ENCODE assay signal across 18 cellular contexts in the genomic region with DNA sequence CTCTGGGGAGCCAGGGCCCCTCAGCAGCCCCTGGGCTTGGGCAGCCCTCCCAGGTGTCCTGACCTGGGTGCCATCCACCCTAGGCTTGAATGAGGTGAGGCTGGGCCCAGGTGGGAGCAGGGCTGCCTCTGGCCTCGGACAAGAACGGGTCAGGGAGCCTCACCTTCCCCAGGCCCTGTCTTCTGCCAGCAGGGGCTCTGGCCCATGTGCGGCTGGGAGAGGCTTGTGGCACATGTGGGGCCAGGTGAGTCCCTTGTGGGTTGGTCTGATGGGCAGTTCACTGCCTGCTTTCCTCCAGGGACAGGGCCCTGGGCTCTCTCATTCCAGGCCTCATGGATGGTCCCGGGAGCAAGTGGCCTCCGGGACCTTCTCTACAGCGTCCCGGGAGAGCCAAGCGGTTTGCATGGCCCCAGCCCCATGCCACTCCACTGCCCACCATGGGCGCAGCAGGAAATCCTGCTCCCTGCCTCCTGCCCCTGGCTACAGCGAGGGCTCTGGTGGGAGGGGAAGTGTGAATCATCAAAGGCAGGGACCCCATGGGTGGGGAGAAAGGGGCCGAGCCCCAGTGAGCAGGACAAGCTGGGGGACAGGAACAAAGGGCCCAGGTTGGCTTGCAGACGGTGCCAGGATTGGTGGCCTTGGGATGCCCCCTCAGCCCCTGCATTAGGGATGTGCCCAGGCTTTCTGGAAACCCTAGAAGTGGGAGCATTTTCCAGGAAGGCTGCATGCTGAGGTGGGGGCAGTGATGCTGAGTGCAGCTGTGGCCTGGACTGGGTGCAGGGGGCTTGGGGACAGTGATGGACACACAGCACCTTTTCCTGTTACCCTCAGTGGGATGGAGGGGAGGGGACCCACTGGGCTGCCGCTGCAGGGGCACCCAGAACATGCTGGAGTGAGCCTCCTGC. TPM values are rescaled to one million over a fixed set of nuclear protein-coding genes. Genes with fewer than 3 reads are reported as not detected.
A peak's percentile ranks its signal among the peaks of the same experiment; 100 is the strongest.
DNase-seq lines count a peak whose midpoint lies in the region; ATAC-seq and TF ChIP-seq lines count a peak whose summit lies in the region.
"Had no signal": no experiment of that assay in that cellular context is flagged by ENCODE, and none has a peak within 500 bp of the region (broad histone marks: within the 10 kb centered on the region; RNA-seq: fewer than 3 reads in every experiment).

No MANE protein-coding gene starts in this region.

- H3K4me3 ChIP-seq in right cardiac atrium (ENCODE audit: low read length), result no peak overlapping the region
- H3K4me3 ChIP-seq: lung had no signal

- 89% methylated on average over 13 of the region's 13 CpGs for WGBS in right cardiac atrium

- peaks cover 2% of the 10 kb centered on the region for H3K4me1 ChIP-seq in right cardiac atrium (ENCODE audit: control insufficient read depth, insufficient read depth, low read length)

- H3K27me3 Mint-ChIP-seq in chondrocyte (ENCODE audit: low read depth), result no peaks in the 10 kb centered on the region
- no peaks in the 10 kb centered on the region for H3K27me3 Mint-ChIP-seq in neural crest cell (ENCODE audit: low read depth)

- ATAC-seq in right cardiac atrium, result no peak
- ATAC-seq in Right ventricle myocardium inferior, result no peak
- ATAC-seq in GM18519 (IDR thresholded peaks at IDR 0.05; ENCODE audit: low FRiP score, unreplicated experiment), result no peak
- ATAC-seq in HG03280 (IDR thresholded peaks at IDR 0.05; ENCODE audit: unreplicated experiment), result no peak
- ATAC-seq: PC-3 had no signal

- peaks cover 74% of the 10 kb centered on the region for H3K4me1 Mint-ChIP-seq in chondrocyte (ENCODE audit: low read depth)
- peaks cover 1% of the 10 kb centered on the region for H3K4me1 Mint-ChIP-seq in neural crest cell

- H3K36me3 Mint-ChIP-seq in chondrocyte (ENCODE audit: low read depth), result no peaks in the 10 kb centered on the region
- H3K36me3 Mint-ChIP-seq in neural crest cell (ENCODE audit: low read depth), result no peaks in the 10 kb centered on the region

- H3K9me3 ChIP-seq in right cardiac atrium (ENCODE audit: control insufficient read depth, low read length), result no peaks in the 10 kb centered on the region
- H3K9me3 ChIP-seq: Caco-2 had no signal

- H3K9me3 Mint-ChIP-seq in chondrocyte (ENCODE audit: low read depth) (no peaks in the 10 kb centered on the region), neural crest cell (no peaks in the 10 kb centered on the region)
- H3K9me3 Mint-ChIP-seq: H9 had no signal

- DNase-seq in right cardiac atrium (peak in 2 of 3 donors; percentile 10 to 59), Right ventricle myocardium inferior (ENCODE audit: missing footprints) (no peak), chondrocyte (ENCODE audit: low spot score) (no peak), neural crest cell (ENCODE audit: low read depth, low spot score) (no peak), NCI-H510A (lab: John Stamatoyannopoulos, UW) (no peak)
- DNase-seq in activated effector memory CD4-positive, alpha-beta T cell treated with anti-CD3 and anti-CD28 coated beads, Interleukin-2, amount 50 U/mL, for 16 hours, result no peak
- DNase-seq: ACHN; activated CD8-positive, alpha-beta memory T cell treated with anti-CD3 and anti-CD28 coated beads for 24 hours; Caco-2; H9; MM.1S; NCI-H1930; PC-3; stimulated activated CD4-positive, alpha-beta T cell treated with anti-CD3 and anti-CD28 coated beads, Interleukin-1b, Interleukin-23, amount 100 ng/mL, for 48 hours had no signal

- no peak overlapping the region for H3K27ac ChIP-seq in right cardiac atrium (ENCODE audit: low read length)
- H3K27ac ChIP-seq: VCaP had no signal

- intact Hi-C loops in right cardiac atrium (cut with DNase I) (no loop called here), Right ventricle myocardium inferior (cut with DNase I) (no loop called here)

- H3K4me3 Mint-ChIP-seq in chondrocyte (ENCODE audit: unreplicated experiment), result no peak overlapping the region
- H3K4me3 Mint-ChIP-seq in neural crest cell, result no peak overlapping the region
- H3K4me3 Mint-ChIP-seq: H9 had no signal

- no peak for TF ChIP-seq CTCF in chondrocyte (IDR thresholded peaks at IDR 0.05)
- TF ChIP-seq CTCF in neural crest cell (conservative IDR thresholded peaks at IDR 0.05), result no peak

- no peaks in the 10 kb centered on the region for H3K27me3 ChIP-seq in right cardiac atrium (ENCODE audit: control insufficient read depth, insufficient read depth)

- H3K27ac Mint-ChIP-seq in chondrocyte (ENCODE audit: unreplicated experiment) (peak overlapping the region; percentile 94), neural crest cell (ENCODE audit: unreplicated experiment) (peak overlapping the region; percentile 62)

RNA-seq across cellular contexts. Expression of a gene that starts 12.2 kb away (rescaled TPM):
- total RNA-seq in right cardiac atrium, result 10 to 100 TPM; 11.4 to 21.3 (median 13.6) TPM
- 10.7 TPM for polyA plus RNA-seq in right cardiac atrium
- total RNA-seq in Right ventricle myocardium inferior, result 6.4 TPM
- 79.7 to 82.0 TPM (median 81.8 TPM) in 3 replicates for total RNA-seq in chondrocyte
- 0.91 and 1.2 TPM in 2 replicates for total RNA-seq in neural crest cell

RNA-seq across cellular contexts. Expression of a gene that starts 32.6 kb away (rescaled TPM):
- 10 to 100 TPM; 13.4 to 18.1 (median 16.9) TPM for total RNA-seq in right cardiac atrium
- polyA plus RNA-seq in right cardiac atrium, result 9.0 TPM
- total RNA-seq in Right ventricle myocardium inferior, result 11.6 TPM
- 18.8 to 26.0 TPM (median 24.6 TPM) in 3 replicates for total RNA-seq in chondrocyte
- 43.2 and 45.4 TPM in 2 replicates for total RNA-seq in neural crest cell

RNA-seq across cellular contexts. Expression of a gene that starts 32.7 kb away (rescaled TPM):
- 10 to 100 TPM; 57.6 to 61.9 (median 59.7) TPM for total RNA-seq in right cardiac atrium
- 131 TPM for polyA plus RNA-seq in right cardiac atrium
- total RNA-seq in Right ventricle myocardium inferior, result 73.4 TPM
- 21.6 to 24.4 TPM (median 22.4 TPM) in 3 replicates for total RNA-seq in chondrocyte
- 36.2 and 43.3 TPM in 2 replicates for total RNA-seq in neural crest cell

RNA-seq across cellular contexts. Expression of a gene that starts 41.8 kb away (rescaled TPM):
- total RNA-seq in right cardiac atrium (10 to 100 TPM; 40.4 to 54.0 (median 49.8) TPM), Right ventricle myocardium inferior (71.4 TPM), chondrocyte (27.5 to 28.0 TPM (median 27.8 TPM) in 3 replicates), neural crest cell (45.1 and 55.2 TPM in 2 replicates)
- polyA plus RNA-seq in right cardiac atrium, result 48.4 TPM

Comparison
In these comparisons a context has a peak if more than half of its experiments do, and no peak if none do; other contexts are left out.
1. DNase-seq: peak in right cardiac atrium (2 of 3); none in Right ventricle myocardium inferior (single experiment), chondrocyte (single experiment), neural crest cell (single experiment), activated effector memory CD4-positive, alpha-beta T cell treated with anti-CD3 and anti-CD28 coated beads, Interleukin-2, amount 50 U/mL, for 16 hours (single experiment) and NCI-H510A (single experiment).